In genomic region chr18:32771871-32772499, GRCh38 we compare ENCODE assay signal across 10 cellular contexts. TPM values are rescaled to one million over a fixed set of nuclear protein-coding genes. Genes with fewer than 3 reads are reported as not detected.
DNase-seq lines count a peak whose midpoint lies in the region; ATAC-seq, FAIRE-seq and TF ChIP-seq lines count a peak whose summit lies in the region.
"Had no signal": no experiment of that assay in that cellular context is flagged by ENCODE, and none has a peak within 500 bp of the region (broad histone marks: within the 10 kb centered on the region; RNA-seq: fewer than 3 reads in every experiment).

No MANE protein-coding gene starts in this region.

- peak overlapping the region; percentile 68 for H3K4me2 ChIP-seq in HepG2 (ENCODE audit: low read depth, low read length)

- no TSS peak for BruUV-seq in HepG2 (replicated peaks; lab: Mats Ljungman, UMichigan)

- H3K27me3 ChIP-seq in ascending aorta (peaks cover 15% of the 10 kb centered on the region), HepG2 (ENCODE audit: control insufficient read depth in 1 of 2, insufficient read depth in 2 of 2, low read length in 2 of 2) (no peaks in the 10 kb centered on the region; a peak in 1 of 5 replicates), transverse colon (peaks cover 61% of the 10 kb centered on the region)

- H3K4me3 ChIP-seq in ascending aorta, result peak overlapping the region; percentile 52 to 58
- peak overlapping the region; percentile 88 to 93 (median 93) for H3K4me3 ChIP-seq in HepG2 (replicated peaks in 1 of 3; ENCODE audit: insufficient read depth in 1 of 3, low read depth in 2 of 3, low read length in 3 of 3)
- H3K4me3 ChIP-seq in transverse colon, result peak overlapping the region; percentile 4 to 54 (median 31)
- H3K4me3 ChIP-seq: K562 had no signal

- H3K27ac ChIP-seq in ascending aorta (no peak overlapping the region), HepG2 (ENCODE audit: extremely low read length, insufficient read depth, low read length) (peak overlapping the region; percentile 93), transverse colon (no peak overlapping the region)

- DNase-seq in NCI-H82 (lab: John Stamatoyannopoulos, UW) (peak; percentile 36), NCI-H82 treated with DMSO at 0.1 percent for 48 hours (lab: John Stamatoyannopoulos, UW; ENCODE audit: unreplicated experiment) (no peak), ascending aorta (ENCODE audit: low spot score in 2 of 2) (peak in 1 of 2 donors; percentile 54), HepG2 (ENCODE audit: low spot score) (no peak), transverse colon (no peak)
- DNase-seq in activated CD4-positive, alpha-beta T cell treated with anti-CD3 and anti-CD28 coated beads, Interleukin-2, amount 50 U/mL, for 4 hours, result no peak

- TF ChIP-seq POLR2A in HepG2 (IDR thresholded peaks at IDR 0.05; ENCODE audit: insufficient read depth in 1 of 2, low read depth in 2 of 2, low read length in 2 of 2) (no peak; a peak in 1 of 4 replicates), transverse colon (IDR thresholded peaks at IDR 0.05) (no peak)

- TF ChIP-seq CTCF in ascending aorta (IDR thresholded peaks at IDR 0.05) (no peak), HepG2 (CRISPR knock-in tag; IDR thresholded peaks at IDR 0.05) (no peak), transverse colon (IDR thresholded peaks at IDR 0.05) (no peak)

- peak; percentile 12; the same call in 1 of the 2 replicates for TF ChIP-seq RAD21 in HepG2 (CRISPR knock-in tag; IDR thresholded peaks at IDR 0.05)

- peak; percentile 7 for ATAC-seq in HepG2
- ATAC-seq in GM19397 (IDR thresholded peaks at IDR 0.05; ENCODE audit: unreplicated experiment), result no peak
- no peak for ATAC-seq in GM21390 (IDR thresholded peaks at IDR 0.05; ENCODE audit: unreplicated experiment)

- no peak overlapping the region for H2AFZ ChIP-seq in HepG2 (ENCODE audit: low read length)

- H3K9me3 ChIP-seq in ascending aorta (no peaks in the 10 kb centered on the region), HepG2 (ENCODE audit: low read length) (no peaks in the 10 kb centered on the region), transverse colon (no peaks in the 10 kb centered on the region)

- H4K20me1 ChIP-seq in HepG2 (ENCODE audit: insufficient read depth, low read length), result no peaks in the 10 kb centered on the region

- H3K4me1 ChIP-seq in ascending aorta (peaks cover 0 to 14% of the 10 kb centered on the region in 2 donors), HepG2 (ENCODE audit: insufficient read depth, low read length) (peaks cover 28% of the 10 kb centered on the region), transverse colon (peaks cover 17 to 22% (median 22%) of the 10 kb centered on the region in 4 donors)

- POLR2A ChIA-PET in HepG2 (lab: Yijun Ruan, JAX), result interaction anchor here (0.8 to 7.7 kb wide), 3 partner anchors 11 to 37 kb away, joined by 3 to 136 read pairs (median 5); no protein-coding TSS in a partner anchor

- TF ChIP-seq EP300 in HepG2 (IDR thresholded peaks at IDR 0.05; ENCODE audit: low read depth in 2 of 2, low read length in 2 of 2) (no peak), HepG2 (CRISPR knock-in tag; IDR thresholded peaks at IDR 0.05; ENCODE audit: borderline replicate concordance) (no peak), transverse colon (IDR thresholded peaks at IDR 0.05; ENCODE audit: low read depth) (no peak)

- H3K36me3 ChIP-seq in ascending aorta, result no peaks in the 10 kb centered on the region
- H3K36me3 ChIP-seq in HepG2 (replicated peaks in 1 of 2; ENCODE audit: control insufficient read depth in 1 of 2, insufficient read depth in 2 of 2, low read length in 2 of 2), result no peaks in the 10 kb centered on the region
- H3K36me3 ChIP-seq in transverse colon, result no peaks in the 10 kb centered on the region

- WGBS in HepG2 (ENCODE audit: low lambda C conversion rate), result 7% methylated on average over 19 of the region's 48 CpGs
- 5% methylated on average over 12 to 21 of the region's 48 CpGs for WGBS in transverse colon (ENCODE audit: low coverage in 1 of 2), 2 donors

- peak overlapping the region; percentile 61 for H3K9ac ChIP-seq in HepG2 (ENCODE audit: insufficient read depth, low read depth, low read length)

- intact Hi-C loops in ascending aorta (cut with DNase I), result no loop called here
- intact Hi-C loops in HepG2 (cut with micrococcal nuclease; ENCODE audit: unreplicated experiment), result no loop called here
- intact Hi-C loops in transverse colon (cut with DNase I; ENCODE audit: low total_unique reads), result no loop called here

- H3K79me2 ChIP-seq in HepG2 (ENCODE audit: insufficient read depth, low read length), result peaks cover 46% of the 10 kb centered on the region

- no peak for FAIRE-seq in HepG2 (lab: Jason Lieb, UNC)
- FAIRE-seq: K562 had no signal

- in situ Hi-C loops in HepG2 (cut with HindIII; ENCODE audit: extremely low pct_ligation_motif_present, low pct_unique_long_range_greater_than_20kb) (no loop called here), transverse colon (cut with MboI; ENCODE audit: low pct_ligation_motif_present in 1 of 4, low pct_unique_long_range_greater_than_20kb in 1 of 4, low sequenced_read_pairs in 3 of 4) (no loop called here)

- CTCF ChIA-PET in HepG2 (lab: Yijun Ruan, JAX; ENCODE audit: low intra/inter-chr PET ratio, low total read pairs), result no interaction called here

TF ChIP-seq in HepG2, 621 proteins besides CTCF, POLR2A, EP300 and RAD21 (continues in another document):
- TF ChIP-seq ZNF850 (CRISPR knock-in tag; conservative IDR thresholded peaks at IDR 0.05) (no peak), SAP130 (CRISPR knock-in tag; IDR thresholded peaks at IDR 0.05; ENCODE audit: low read depth) (peak; percentile 6; the same call in 1 of the 2 replicates), ZNF607 (CRISPR knock-in tag; IDR thresholded peaks at IDR 0.05; ENCODE audit: borderline replicate concordance) (peak; percentile 42; the same call in 1 of the 2 replicates), ZNF205 (CRISPR knock-in tag; IDR thresholded peaks at IDR 0.05) (no peak), ZNF18 (CRISPR knock-in tag; IDR thresholded peaks at IDR 0.05; ENCODE audit: insufficient replicate concordance) (no peak), GATAD1 (CRISPR knock-in tag; IDR thresholded peaks at IDR 0.05) (0 out of 2 replicates have a peak, but pooled peaks have one; percentile 2), ZNF740 (CRISPR knock-in tag; IDR thresholded peaks at IDR 0.05) (peak; percentile 63), MTF1 (CRISPR knock-in tag; IDR thresholded peaks at IDR 0.05) (no peak), YEATS4 (CRISPR knock-in tag; IDR thresholded peaks at IDR 0.05; ENCODE audit: borderline replicate concordance) (peak; percentile 44; the same call in 1 of the 2 replicates), ZNF337 (CRISPR knock-in tag; IDR thresholded peaks at IDR 0.05; ENCODE audit: borderline replicate concordance, low read depth) (no peak), ZC3H13 (CRISPR knock-in tag; IDR thresholded peaks at IDR 0.05) (peak; percentile 94; the same call in 1 of the 2 replicates), ZNF230 (CRISPR knock-in tag; IDR thresholded peaks at IDR 0.05) (no peak), POLR2G (IDR thresholded peaks at IDR 0.05; ENCODE audit: low read depth, low read length) (peak; percentile 13; the same call in 1 of the 2 replicates), ZNF83 (CRISPR knock-in tag; IDR thresholded peaks at IDR 0.05; ENCODE audit: borderline replicate concordance) (no peak), ONECUT2 (CRISPR knock-in tag; IDR thresholded peaks at IDR 0.05) (peak; percentile 71), CC2D1A (CRISPR knock-in tag; IDR thresholded peaks at IDR 0.05) (no peak)

RNA-seq across cellular contexts. Expression of gene KLHL14, which starts 0.8 kb away (rescaled TPM):
- total RNA-seq in ascending aorta, result not detected
- total RNA-seq in HepG2 (2016; rRNA removed; fragmentation: Illumina TruSeq; extraction: Trizol), result 41.8 and 55.3 TPM in 2 replicates
- total RNA-seq in HepG2 (2016; cell fraction: cytosol; rRNA removed; fragmentation: Illumina TruSeq; extraction: Trizol; ENCODE audit: low read depth), result 4.2 and 4.5 TPM in 2 replicates
- 41.6 and 49.3 TPM in 2 replicates for total RNA-seq in HepG2 (2016; cell fraction: insoluble cytoplasmic fraction; rRNA removed; fragmentation: Illumina TruSeq; extraction: Trizol)
- total RNA-seq in HepG2 (2016; cell fraction: membrane; rRNA removed; fragmentation: Illumina TruSeq; extraction: Trizol), result 16.6 and 19.2 TPM in 2 replicates
- total RNA-seq in HepG2 (2016; cell fraction: nucleus; rRNA removed; fragmentation: Illumina TruSeq; extraction: Trizol), result 59.9 and 65.4 TPM in 2 replicates
- polyA plus RNA-seq in HepG2 (2011; rRNA removed), result 14.5 and 16.0 TPM in 2 replicates
- polyA plus RNA-seq in HepG2 (2011; cell fraction: cytosol; rRNA removed), result 8.1 and 12.2 TPM in 2 replicates
- polyA plus RNA-seq in HepG2 (2011; cell fraction: nucleus; rRNA removed), result 25.8 and 30.8 TPM in 2 replicates
- polyA plus RNA-seq in HepG2 (2012), result 19.2 and 24.1 TPM in 2 replicates
- 1.3 and 1.6 TPM in 2 replicates for polyA plus RNA-seq in HepG2 (2016; cell fraction: cytosol; fragmentation: Illumina TruSeq; extraction: Trizol; ENCODE audit: low read depth)
- 42.4 and 43.4 TPM in 2 replicates for polyA plus RNA-seq in HepG2 (2016; cell fraction: insoluble cytoplasmic fraction; fragmentation: Illumina TruSeq; extraction: Trizol; ENCODE audit: low read depth)
- 5.6 and 6.2 TPM in 2 replicates for polyA plus RNA-seq in HepG2 (2016; cell fraction: membrane; fragmentation: Illumina TruSeq; extraction: Trizol; ENCODE audit: low read depth)
- polyA plus RNA-seq in HepG2 (2016; cell fraction: nucleus; fragmentation: Illumina TruSeq; extraction: Trizol; ENCODE audit: insufficient read depth, low read depth), result 60.0 and 63.2 TPM in 2 replicates
- polyA minus RNA-seq in HepG2 (2011; rRNA and poly(A)+ RNA removed; ENCODE audit: low replicate concordance), result 122 TPM in 1 of 2 replicates, not detected in the other
- polyA minus RNA-seq in HepG2 (2011; cell fraction: cytosol; rRNA and poly(A)+ RNA removed), result 19.7 and 21.2 TPM in 2 replicates
- polyA minus RNA-seq in HepG2 (2011; cell fraction: nucleus; rRNA and poly(A)+ RNA removed), result 72.0 and 78.8 TPM in 2 replicates
- under 1 TPM in 3 of 4 donors, not detected in 1; 0.14 to 0.75 (median 0.64) TPM for total RNA-seq in transverse colon
- total RNA-seq: K562 had no signal
- polyA plus RNA-seq: BJ, K562 had no signal

Comparison
In these comparisons a context has a peak if more than half of its experiments do, and no peak if none do; other contexts are left out.
1. H3K4me3 ChIP-seq: peak in every context shown above with its lines; median percentile 93 in HepG2; 55 in ascending aorta; 31 in transverse colon.